ENCODE assay signal across 18 cellular contexts in the genomic region with DNA sequence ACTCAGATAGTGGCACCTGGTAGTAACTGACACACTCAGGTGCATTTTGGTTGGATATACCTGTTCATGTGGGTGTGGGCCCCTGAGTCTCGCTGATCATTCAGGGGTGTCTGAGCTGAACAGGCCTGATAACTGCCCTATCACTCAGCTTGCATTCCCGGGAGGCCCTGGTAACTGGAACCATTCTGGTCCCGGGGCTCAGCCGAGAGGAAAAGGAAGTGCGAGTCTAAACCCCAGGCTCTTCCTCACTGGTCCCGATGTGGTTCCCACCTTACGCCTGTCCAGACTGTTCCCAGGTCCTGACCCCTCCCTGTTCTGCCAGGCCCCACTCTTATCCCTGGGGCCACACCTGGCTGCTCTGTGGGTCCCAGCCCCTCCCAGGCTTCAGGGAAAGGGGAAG. TPM values are rescaled to one million over a fixed set of nuclear protein-coding genes. Genes with fewer than 3 reads are reported as not detected.
DNase-seq lines count a peak whose midpoint lies in the region; ATAC-seq and TF ChIP-seq lines count a peak whose summit lies in the region.
"Had no signal": no experiment of that assay in that cellular context is flagged by ENCODE, and none has a peak within 500 bp of the region (broad histone marks: within the 10 kb centered on the region; RNA-seq: fewer than 3 reads in every experiment).

No MANE protein-coding gene starts in this region.

- H3K27ac Mint-ChIP-seq in brain (peak overlapping the region in 3 of 5 experiments; percentile 73 to 78 (median 74)), nephron (peak overlapping the region in 2 of 3 experiments; percentile 54 to 73), type B pancreatic cell (no peak overlapping the region)
- no peak overlapping the region for H3K27ac Mint-ChIP-seq in activated T-cell treated with anti-CD3 and anti-CD28 coated beads, Interleukin-2, amount 50 U/mL, for 72 hours
- H3K27ac Mint-ChIP-seq: CD4-positive, alpha-beta memory T cell; T-cell had no signal

- H3K36me3 ChIP-seq in right atrium auricular region: no peaks in the 10 kb centered on the region
- H3K36me3 ChIP-seq in A673 (ENCODE audit: insufficient read depth, low read length, poor library complexity, severe bottlenecking): no peaks in the 10 kb centered on the region
- H3K36me3 ChIP-seq in brain microvascular endothelial cell (replicated peaks): no peaks in the 10 kb centered on the region
- H3K36me3 ChIP-seq: adrenal gland had no signal

- H3K9me3 ChIP-seq in right atrium auricular region (no peaks in the 10 kb centered on the region), A673 (ENCODE audit: low read depth, low read length, poor library complexity, severe bottlenecking) (no peaks in the 10 kb centered on the region)
- H3K9me3 ChIP-seq: adrenal gland had no signal

- H3K27me3 Mint-ChIP-seq in brain (peaks cover 12% of the 10 kb centered on the region), nephron (ENCODE audit: low read depth) (peaks cover 21% of the 10 kb centered on the region), type B pancreatic cell (peaks cover 22% of the 10 kb centered on the region)
- H3K27me3 Mint-ChIP-seq in activated T-cell treated with anti-CD3 and anti-CD28 coated beads, Interleukin-2, amount 50 U/mL, for 72 hours (ENCODE audit: low read depth): peaks cover 39% of the 10 kb centered on the region

- H3K27me3 ChIP-seq in right atrium auricular region (no peaks in the 10 kb centered on the region), A673 (replicated peaks; ENCODE audit: insufficient read depth, low read depth, low read length, poor library complexity) (no peaks in the 10 kb centered on the region), brain microvascular endothelial cell (replicated peaks) (peaks cover 22% of the 10 kb centered on the region)
- H3K27me3 ChIP-seq: adrenal gland had no signal

- intact Hi-C loops in left ventricle myocardium superior (cut with micrococcal nuclease) (no loop called here), A673 (cut with micrococcal nuclease; ENCODE audit: unreplicated experiment) (loop anchor here (1.0 kb wide), 1 partner anchor 32 kb away; no protein-coding TSS in a partner anchor)

- H3K4me3 Mint-ChIP-seq in brain (no peak overlapping the region), nephron (no peak overlapping the region), type B pancreatic cell (no peak overlapping the region)
- no peak overlapping the region for H3K4me3 Mint-ChIP-seq in activated T-cell treated with anti-CD3 and anti-CD28 coated beads, Interleukin-2, amount 50 U/mL, for 72 hours
- H3K4me3 Mint-ChIP-seq: central memory CD8-positive, alpha-beta T cell; T-cell had no signal

- H3K4me3 ChIP-seq in right atrium auricular region (no peak overlapping the region), A673 (ENCODE audit: low read depth, low read length, poor library complexity, severe bottlenecking) (no peak overlapping the region), brain microvascular endothelial cell (ENCODE audit: low read depth, low read length) (no peak overlapping the region)
- H3K4me3 ChIP-seq: adrenal gland had no signal

- H3K4me1 Mint-ChIP-seq in brain (peaks cover 71% of the 10 kb centered on the region), nephron (peaks cover 51% of the 10 kb centered on the region), type B pancreatic cell (ENCODE audit: unreplicated experiment) (peaks cover 15% of the 10 kb centered on the region)
- H3K4me1 Mint-ChIP-seq in activated T-cell treated with anti-CD3 and anti-CD28 coated beads, Interleukin-2, amount 50 U/mL, for 72 hours (ENCODE audit: low read depth): peaks cover 16% of the 10 kb centered on the region
- H3K4me1 Mint-ChIP-seq: CD4-positive, alpha-beta memory T cell; central memory CD8-positive, alpha-beta T cell had no signal

- POLR2A ChIA-PET in A673 (lab: Charles Lee; ENCODE audit: low non-redundant PET): no interaction called here

- CTCF ChIA-PET in A673 (lab: Charles Lee): interaction anchor here (3.8 kb wide), 1 partner anchor 32 kb away, joined by 16 read pairs; no protein-coding TSS in a partner anchor

- no peak for DNase-seq in right atrium auricular region (ENCODE audit: low spot score)
- DNase-seq in left ventricle myocardium superior: no peak
- no peak for DNase-seq in A673 (ENCODE audit: low spot score)
- no peak for DNase-seq in activated T-cell treated with anti-CD3 and anti-CD28 coated beads, Interleukin-2, amount 50 U/mL, for 72 hours
- no peak for DNase-seq in type B pancreatic cell (ENCODE audit: extremely low spot score, unreplicated experiment)
- no peak for DNase-seq in brain microvascular endothelial cell
- DNase-seq: activated CD4-positive, alpha-beta T cell treated with anti-CD3 and anti-CD28 coated beads, Interleukin-2, amount 50 U/mL, for 4 hours; activated gamma-delta T cell treated with Interleukin-2 at 50 U/mL for 16 hours; CD4-positive, alpha-beta memory T cell; effector CD8-positive, alpha-beta T cell; glutamatergic neuron; NCI-H2029 treated with DMSO at 0.1 percent for 48 hours; T-cell had no signal

- H3K36me3 Mint-ChIP-seq in brain (no peaks in the 10 kb centered on the region), nephron (ENCODE audit: low read depth) (peaks cover 3% of the 10 kb centered on the region), type B pancreatic cell (no peaks in the 10 kb centered on the region)
- no peaks in the 10 kb centered on the region for H3K36me3 Mint-ChIP-seq in activated T-cell treated with anti-CD3 and anti-CD28 coated beads, Interleukin-2, amount 50 U/mL, for 72 hours (ENCODE audit: insufficient read depth in 2 of 2)
- H3K36me3 Mint-ChIP-seq: CD4-positive, alpha-beta memory T cell; T-cell had no signal

- H3K9me3 Mint-ChIP-seq in brain: peaks cover 0 to 15% (median 0%) of the 10 kb centered on the region in 5 experiments
- no peaks in the 10 kb centered on the region for H3K9me3 Mint-ChIP-seq in nephron
- H3K9me3 Mint-ChIP-seq in activated T-cell treated with anti-CD3 and anti-CD28 coated beads, Interleukin-2, amount 50 U/mL, for 72 hours: no peaks in the 10 kb centered on the region
- no peaks in the 10 kb centered on the region for H3K9me3 Mint-ChIP-seq in type B pancreatic cell
- H3K9me3 Mint-ChIP-seq: central memory CD8-positive, alpha-beta T cell; T-cell had no signal

- TF ChIP-seq CTCF in right atrium auricular region (IDR thresholded peaks at IDR 0.05): no peak
- TF ChIP-seq CTCF in brain (conservative IDR thresholded peaks at IDR 0.05): no peak
- no peak for TF ChIP-seq CTCF in nephron (IDR thresholded peaks at IDR 0.05; ENCODE audit: unreplicated experiment in 3 of 3)
- TF ChIP-seq CTCF in A673 (conservative IDR thresholded peaks at IDR 0.05; ENCODE audit: low read depth, low read length): no peak
- TF ChIP-seq CTCF in type B pancreatic cell (conservative IDR thresholded peaks at IDR 0.05): no peak
- TF ChIP-seq CTCF in brain microvascular endothelial cell (IDR thresholded peaks at IDR 0.05; ENCODE audit: low read depth, low read length, missing control alignments): no peak

- H3K27ac ChIP-seq in right atrium auricular region (peak overlapping the region; percentile 77 to 87), A673 (ENCODE audit: low read depth, low read length, poor library complexity, severe bottlenecking) (no peak overlapping the region), brain microvascular endothelial cell (no peak overlapping the region)

- no peak for ATAC-seq in left ventricle myocardium superior
- ATAC-seq in activated T-cell treated with anti-CD3 and anti-CD28 coated beads, Interleukin-2, amount 50 U/mL, for 72 hours (replicated peaks in 1 of 2): no peak
- ATAC-seq: T-cell had no signal

- in situ Hi-C loops in brain microvascular endothelial cell (cut with HindIII; ENCODE audit: low pct_ligation_motif_present, low sequenced_read_pairs): no loop called here

- no TSS peak for BruUV-seq in A673 (replicated peaks; lab: Mats Ljungman, UMichigan)

- H3K4me1 ChIP-seq in right atrium auricular region: peaks cover 0 to 46% of the 10 kb centered on the region in 2 donors
- peaks cover 47% of the 10 kb centered on the region for H3K4me1 ChIP-seq in A673 (ENCODE audit: insufficient read depth, low read length, poor library complexity, severe bottlenecking)

RNA-seq across cellular contexts. Expression of a gene that starts 11.7 kb away (rescaled TPM):
- 100 to 1,000 TPM in 1 of 2 donors, 10 to 100 TPM in 1; 85.6 to 116 TPM for total RNA-seq in right atrium auricular region
- total RNA-seq in left ventricle myocardium superior: 209 TPM
- polyA plus RNA-seq in brain (ENCODE audit: insufficient read depth, low read depth, low replicate concordance): 73.1 TPM
- 9.2 and 29.3 TPM in 2 replicates for total RNA-seq in A673 (2021)
- total RNA-seq in activated T-cell treated with anti-CD3 and anti-CD28 coated beads, Interleukin-2, amount 50 U/mL, for 72 hours: 1 to 10 TPM; 2.3 to 3.3 TPM
- total RNA-seq in type B pancreatic cell (ENCODE audit: low replicate concordance): 9.6 and 19.3 TPM in 2 replicates

RNA-seq across cellular contexts. Expression of a gene that starts 36.9 kb away (rescaled TPM):
- total RNA-seq in right atrium auricular region (under 1 TPM; 0.24 to 0.26 TPM), left ventricle myocardium superior (not detected), A673 (2021) (0.45 and 2.0 TPM in 2 replicates), type B pancreatic cell (ENCODE audit: low replicate concordance) (2.4 and 6.8 TPM in 2 replicates)
- polyA plus RNA-seq in brain (ENCODE audit: insufficient read depth, low read depth, low replicate concordance): 0.10 TPM
- under 1 TPM; 0.34 to 0.97 TPM for total RNA-seq in activated T-cell treated with anti-CD3 and anti-CD28 coated beads, Interleukin-2, amount 50 U/mL, for 72 hours
- total RNA-seq: adrenal gland, osteocyte had no signal
- polyA plus RNA-seq: CD4-positive, alpha-beta memory T cell had no signal

Comparison
In these comparisons a context has a peak if more than half of its experiments do, and no peak if none do; other contexts are left out.
1. H3K27ac ChIP-seq: peak in right atrium auricular region (2 of 2); none in A673 (single experiment) and brain microvascular endothelial cell (single experiment).
2. H3K27ac Mint-ChIP-seq: peak in brain (3 of 5) and nephron (2 of 3); none in activated T-cell treated with anti-CD3 and anti-CD28 coated beads, Interleukin-2, amount 50 U/mL, for 72 hours (single experiment) and type B pancreatic cell (single experiment).